ENCODE assay signal across 16 cellular contexts in the genomic region with DNA sequence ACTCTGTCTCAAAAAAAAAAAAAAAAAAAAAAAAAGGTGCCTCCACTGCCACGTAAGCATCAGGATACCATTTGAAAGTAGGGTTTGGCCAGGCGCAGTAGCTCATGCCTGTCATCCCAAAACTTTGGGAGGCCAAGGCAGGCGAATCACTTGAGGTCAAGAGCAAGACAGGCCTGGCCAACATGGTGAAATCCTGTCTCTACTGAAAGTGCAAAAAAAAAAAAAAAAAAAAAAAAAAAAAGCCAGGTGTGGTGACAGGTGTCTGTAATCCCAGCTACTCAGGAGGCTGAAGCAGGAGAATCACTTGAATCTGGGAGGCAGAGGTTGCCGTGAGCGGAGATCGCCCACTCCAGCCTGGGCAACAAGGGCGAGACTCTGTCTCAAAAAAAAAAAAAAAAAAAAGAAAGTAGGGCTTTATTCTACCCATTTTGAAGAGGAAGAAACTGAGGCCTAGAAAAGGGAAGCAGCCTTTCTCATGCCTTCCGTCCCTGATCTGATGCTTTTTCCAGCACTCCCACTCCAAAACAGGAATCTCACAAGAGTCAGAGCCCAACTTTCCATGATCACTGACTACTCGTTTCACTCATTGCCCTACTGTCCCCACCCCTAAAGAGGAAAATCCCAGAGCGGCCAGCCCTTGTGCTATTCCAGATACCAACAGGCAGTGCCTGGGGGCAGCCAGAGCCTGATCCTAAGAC. TPM values are rescaled to one million over a fixed set of nuclear protein-coding genes. Genes with fewer than 3 reads are reported as not detected.
DNase-seq lines count a peak whose midpoint lies in the region; ATAC-seq and TF ChIP-seq lines count a peak whose summit lies in the region.
"Had no signal": no experiment of that assay in that cellular context is flagged by ENCODE, and none has a peak within 500 bp of the region (broad histone marks: within the 10 kb centered on the region; RNA-seq: fewer than 3 reads in every experiment).

No MANE protein-coding gene starts in this region.

- H3K9me3 ChIP-seq in OCI-LY1 (ENCODE audit: low read length) (no peaks in the 10 kb centered on the region), esophagus muscularis mucosa (no peaks in the 10 kb centered on the region), spleen (peaks cover 0 to 9% (median 4%) of the 10 kb centered on the region in 8 donors)

- in situ Hi-C loops in ACHN (cut with HindIII; ENCODE audit: low pct_ligation_motif_present, low pct_unique_long_range_greater_than_20kb, low sequenced_read_pairs), result no loop called here

- H3K4me3 ChIP-seq in OCI-LY1 (ENCODE audit: low read depth, low read length, poor library complexity, severe bottlenecking), result no peak overlapping the region
- H3K4me3 ChIP-seq in esophagus muscularis mucosa, result no peak overlapping the region
- H3K4me3 ChIP-seq in spleen, result peak overlapping the region in 1 of 8 donors; percentile 10
- no peak overlapping the region for H3K4me3 ChIP-seq in lower leg skin (ENCODE audit: low read depth, poor library complexity, severe bottlenecking)
- H3K4me3 ChIP-seq: dorsolateral prefrontal cortex had no signal

- no peaks in the 10 kb centered on the region for H3K27me3 ChIP-seq in OCI-LY1 (ENCODE audit: insufficient read depth, low read length)
- no peaks in the 10 kb centered on the region for H3K27me3 ChIP-seq in esophagus muscularis mucosa
- no peaks in the 10 kb centered on the region for H3K27me3 ChIP-seq in spleen (replicated peaks in 1 of 7)
- H3K27me3 ChIP-seq: dorsolateral prefrontal cortex had no signal

- peak; percentile 55 for DNase-seq in DMS53 (lab: John Stamatoyannopoulos, UW)
- DNase-seq in DMS53 treated with DMSO at 0.1 percent for 48 hours (lab: John Stamatoyannopoulos, UW; ENCODE audit: unreplicated experiment), result no peak
- no peak for DNase-seq in esophagus muscularis mucosa (ENCODE audit: extremely low spot score)
- DNase-seq in spleen, result peak; percentile 77
- no peak for DNase-seq in ACHN
- DNase-seq in lower leg skin (ENCODE audit: low spot score in 2 of 2), result no peak
- DNase-seq: dorsolateral prefrontal cortex; islet precursor cell; NCI-H2029; occipital lobe; stimulated activated naive CD8-positive, alpha-beta T cell treated with anti-CD3 and anti-CD28 coated beads, Interleukin-15, amount 100 ng/mL, for 72 hours had no signal

- 78% methylated on average over 10 of the region's 10 CpGs for WGBS in esophagus muscularis mucosa
- WGBS in spleen, 5 donors, result 79 to 87% (median 86%) methylated on average over 10 of the region's 10 CpGs
- WGBS in lower leg skin, 2 donors, result 81 to 82% methylated on average over 10 of the region's 10 CpGs

- no peaks in the 10 kb centered on the region for H3K36me3 ChIP-seq in OCI-LY1 (ENCODE audit: insufficient read depth, low read length)
- peaks cover 0 to 34% (median 9%) of the 10 kb centered on the region in 4 donors for H3K36me3 ChIP-seq in esophagus muscularis mucosa
- H3K36me3 ChIP-seq in spleen, result peaks cover 0 to 46% (median 0%) of the 10 kb centered on the region in 6 donors

- H3K27ac ChIP-seq in OCI-LY1 (ENCODE audit: low read depth, low read length, poor library complexity, severe bottlenecking) (no peak overlapping the region), esophagus muscularis mucosa (replicated peaks in 1 of 4) (peak overlapping the region; percentile 76 to 92 (median 88)), spleen (peak overlapping the region in 6 of 8 donors; percentile 13 to 95 (median 93))
- H3K27ac ChIP-seq: 22Rv1 had no signal

- no peak overlapping the region for H3K9ac ChIP-seq in OCI-LY1 (ENCODE audit: low read length)
- H3K9ac ChIP-seq: KMS-11 had no signal

- intact Hi-C loops in esophagus muscularis mucosa (cut with DNase I) (no loop called here), spleen (cut with DNase I; ENCODE audit: low total_unique reads) (no loop called here), lower leg skin (cut with DNase I; ENCODE audit: low total_unique reads) (no loop called here)

- no peaks in the 10 kb centered on the region for H3F3A ChIP-seq in OCI-LY1 (ENCODE audit: insufficient read depth, low read length)

- no peak overlapping the region for H2AFZ ChIP-seq in OCI-LY1 (ENCODE audit: low read length)

- no peaks in the 10 kb centered on the region for H3K9me2 ChIP-seq in OCI-LY1 (ENCODE audit: low read depth, low read length)

- H3K4me1 ChIP-seq in OCI-LY1 (ENCODE audit: insufficient read depth, low read length, severe bottlenecking) (peaks cover 40% of the 10 kb centered on the region), esophagus muscularis mucosa (peaks cover 38 to 80% (median 78%) of the 10 kb centered on the region in 4 donors), spleen (peaks cover 64 to 79% (median 75%) of the 10 kb centered on the region in 6 donors)

- TF ChIP-seq POLR2A in esophagus muscularis mucosa (IDR thresholded peaks at IDR 0.05; ENCODE audit: low read depth) (no peak), spleen (IDR thresholded peaks at IDR 0.05) (no peak), lower leg skin (IDR thresholded peaks at IDR 0.05) (no peak)

- peak overlapping the region; percentile 3; the same call in 1 of the 2 replicates for H3K4me2 ChIP-seq in OCI-LY1 (ENCODE audit: low read length)

- H3K79me2 ChIP-seq in OCI-LY1 (ENCODE audit: insufficient read depth, low read length), result no peaks in the 10 kb centered on the region

- ATAC-seq in HG02571 (IDR thresholded peaks at IDR 0.05; ENCODE audit: unreplicated experiment), result no peak

- TF ChIP-seq CTCF in OCI-LY1 (IDR thresholded peaks at IDR 0.05; ENCODE audit: low read length) (no peak), esophagus muscularis mucosa (IDR thresholded peaks at IDR 0.05) (no peak), spleen (IDR thresholded peaks at IDR 0.05 in 8 of 11, conservative IDR thresholded peaks at IDR 0.05 in 3 of 11) (no peak), lower leg skin (IDR thresholded peaks at IDR 0.05) (no peak)

- H4K20me1 ChIP-seq in OCI-LY1 (ENCODE audit: insufficient read depth, low read length), result no peaks in the 10 kb centered on the region

- TF ChIP-seq EP300 in esophagus muscularis mucosa (IDR thresholded peaks at IDR 0.05), result no peak

RNA-seq across cellular contexts. Expression of gene CCIN, which starts 16.3 kb away (rescaled TPM):
- total RNA-seq in esophagus muscularis mucosa (1 to 10 TPM in 1 of 4 donors, under 1 TPM in 3; 0.39 to 1.0 (median 0.46) TPM), spleen (1 to 10 TPM in 1 of 7 donors, under 1 TPM in 3, not detected in 3; 0.13 to 1.0 (median 0.46) TPM), lower leg skin (not detected)
- under 1 TPM; 0.03 to 0.09 (median 0.03) TPM for polyA plus RNA-seq in spleen
- total RNA-seq: frontal cortex, occipital lobe had no signal

RNA-seq across cellular contexts. Expression of gene GLIPR2, which starts 16.4 kb away (rescaled TPM):
- total RNA-seq in esophagus muscularis mucosa, result 10 to 100 TPM; 51.3 to 84.9 (median 59.6) TPM
- total RNA-seq in spleen, result 10 to 100 TPM; 25.4 to 72.1 (median 42.1) TPM
- polyA plus RNA-seq in spleen, result 10 to 100 TPM; 25.2 to 37.5 (median 30.3) TPM
- 10 to 100 TPM in 1 of 4 donors, 1 to 10 TPM in 3; 5.2 to 10.1 (median 6.5) TPM for total RNA-seq in lower leg skin

RNA-seq across cellular contexts. Expression of gene CLTA, which starts 37.8 kb away (rescaled TPM):
- total RNA-seq in esophagus muscularis mucosa (100 to 1,000 TPM; 125 to 178 (median 159) TPM), spleen (100 to 1,000 TPM; 122 to 166 (median 140) TPM), lower leg skin (100 to 1,000 TPM; 162 to 240 (median 213) TPM)
- 100 to 1,000 TPM in 2 of 3 donors, 10 to 100 TPM in 1; 92.0 to 176 (median 133) TPM for polyA plus RNA-seq in spleen

Comparison
In these comparisons a context has a peak if more than half of its experiments do, and no peak if none do; other contexts are left out.
1. DNase-seq: peak in DMS53 (single experiment) and spleen (single experiment); none in DMS53 treated with DMSO at 0.1 percent for 48 hours (single experiment), esophagus muscularis mucosa (single experiment), ACHN (single experiment) and lower leg skin (0 of 2).